ENCODE assay signal across 1 cellular context in the genomic region with DNA sequence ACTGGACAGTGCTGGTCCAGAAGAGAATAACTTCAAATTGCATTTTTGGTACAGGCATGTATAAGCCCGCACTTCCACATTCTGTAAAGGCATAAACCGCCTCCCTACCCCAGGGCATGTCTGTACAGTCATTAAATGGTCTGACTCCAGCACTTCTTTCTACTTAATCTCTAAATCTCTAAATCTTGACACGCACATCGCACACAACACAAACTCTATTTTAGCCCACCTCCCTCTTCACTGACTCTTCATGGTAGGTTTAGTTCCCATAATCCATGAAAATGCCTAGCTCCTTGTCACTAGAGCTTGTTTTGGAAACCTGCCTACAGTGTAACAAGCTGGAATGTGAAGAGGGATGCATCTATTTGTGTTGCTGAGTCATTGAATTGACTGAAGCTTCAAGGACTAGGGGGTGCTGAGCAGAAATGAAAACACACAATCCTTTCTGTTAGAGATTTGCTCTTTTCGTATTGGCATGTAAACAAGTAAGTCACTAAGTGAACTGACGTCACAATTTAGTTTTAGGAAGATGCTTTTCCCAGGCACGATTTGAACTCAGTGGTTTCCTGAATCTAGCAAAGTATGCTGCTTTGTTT.
TF ChIP-seq lines count a peak whose summit lies in the region.

No MANE protein-coding gene starts in this region.

TF ChIP-seq in K562, 482 proteins besides CTCF, POLR2A, EP300 and RAD21 (continued from another document):
- no peak for TF ChIP-seq HNRNPUL1 (IDR thresholded peaks at IDR 0.05; ENCODE audit: low read length)
- TF ChIP-seq ETS2 (tag; IDR thresholded peaks at IDR 0.05; ENCODE audit: borderline replicate concordance, poor library complexity, severe bottlenecking), result no peak
- TF ChIP-seq NFE2L1 (tag; IDR thresholded peaks at IDR 0.05; ENCODE audit: borderline replicate concordance, low read depth), result peak; percentile 43; the same call in 1 of the 2 replicates
- TF ChIP-seq, protein P1, sequence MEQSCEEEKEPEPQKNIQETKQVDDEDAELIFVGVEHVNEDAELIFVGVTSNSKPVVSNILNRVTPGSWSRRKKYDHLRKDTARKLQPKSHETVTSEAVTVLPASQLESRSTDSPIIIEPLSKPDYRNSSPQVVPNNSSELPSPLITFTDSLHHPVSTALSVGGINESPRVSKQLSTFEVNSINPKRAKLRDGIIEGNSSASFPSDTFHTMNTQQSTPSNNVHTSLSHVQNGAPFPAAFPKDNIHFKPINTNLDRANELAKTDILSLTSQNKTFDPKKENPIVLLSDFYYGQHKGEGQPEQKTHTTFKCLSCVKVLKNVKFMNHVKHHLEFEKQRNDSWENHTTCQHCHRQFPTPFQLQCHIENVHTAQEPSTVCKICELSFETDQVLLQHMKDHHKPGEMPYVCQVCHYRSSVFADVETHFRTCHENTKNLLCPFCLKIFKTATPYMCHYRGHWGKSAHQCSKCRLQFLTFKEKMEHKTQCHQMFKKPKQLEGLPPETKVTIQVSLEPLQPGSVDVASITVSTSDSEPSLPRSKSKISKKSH (CRISPR knock-in tag; IDR thresholded peaks at IDR 0.05), result no peak
- TF ChIP-seq TRIM28 (IDR thresholded peaks at IDR 0.05), result no peak
- TF ChIP-seq ZFPM2 (CRISPR knock-in tag; IDR thresholded peaks at IDR 0.05), result no peak
